In the genomic region with DNA sequence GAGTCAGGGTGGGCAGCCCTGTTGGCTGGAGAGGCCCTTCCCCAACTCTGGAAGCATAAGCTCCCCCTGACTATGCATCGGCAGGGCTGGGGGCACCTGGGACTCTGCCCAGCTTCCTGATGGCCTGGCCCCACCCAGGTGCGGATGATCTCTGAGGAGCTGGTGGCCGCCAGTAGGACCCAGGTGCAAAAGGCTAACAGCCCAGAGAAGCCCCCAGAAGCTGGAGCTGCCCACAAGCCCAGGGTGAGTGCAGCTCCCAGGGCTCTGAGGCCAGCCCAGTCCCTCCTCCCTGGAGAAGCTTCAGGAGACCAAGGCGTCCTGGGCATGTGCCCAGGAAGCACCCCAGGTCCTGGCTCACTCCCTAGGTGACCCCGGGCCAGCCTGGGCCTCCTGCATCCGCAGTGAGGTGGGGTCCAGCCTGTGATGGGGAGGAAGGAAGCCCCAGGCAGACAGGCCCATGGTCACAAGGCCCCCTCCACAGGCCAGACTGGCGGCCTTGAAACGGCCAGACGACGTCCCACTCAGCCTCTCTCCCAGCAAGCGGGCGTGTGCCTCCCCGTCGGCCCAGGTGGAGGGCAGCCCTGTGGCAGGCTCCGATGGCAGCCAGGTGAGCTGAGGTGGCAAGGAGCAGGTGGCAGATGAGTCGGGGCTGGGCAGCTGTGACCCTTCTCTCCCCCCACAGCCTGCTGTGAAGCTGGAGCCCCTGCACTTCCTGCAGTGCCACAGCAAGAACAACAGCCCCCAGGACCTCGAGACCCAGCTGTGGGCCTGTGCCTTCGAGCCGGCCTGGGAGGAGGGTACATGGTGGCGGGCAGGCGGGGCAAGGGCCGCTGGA, we compare ENCODE assay signal across 1 cellular context.
TF ChIP-seq lines count a peak whose summit lies in the region.

No MANE protein-coding gene starts in this region.

TF ChIP-seq in HepG2, 621 proteins besides CTCF, POLR2A, EP300 and RAD21:
- TF ChIP-seq DNMT3B (CRISPR knock-in tag; conservative IDR thresholded peaks at IDR 0.05) (no peak), FOXK2 (IDR thresholded peaks at IDR 0.05) (no peak), AGO2 (optimal IDR thresholded peaks at IDR 0.05; ENCODE audit: low read depth, low read length) (peak; percentile 34), PAF1 (CRISPR knock-in tag; IDR thresholded peaks at IDR 0.05) (no peak), CBX5 (CRISPR knock-in tag; IDR thresholded peaks at IDR 0.05; ENCODE audit: borderline replicate concordance) (no peak)
- TF ChIP-seq, protein P1, sequence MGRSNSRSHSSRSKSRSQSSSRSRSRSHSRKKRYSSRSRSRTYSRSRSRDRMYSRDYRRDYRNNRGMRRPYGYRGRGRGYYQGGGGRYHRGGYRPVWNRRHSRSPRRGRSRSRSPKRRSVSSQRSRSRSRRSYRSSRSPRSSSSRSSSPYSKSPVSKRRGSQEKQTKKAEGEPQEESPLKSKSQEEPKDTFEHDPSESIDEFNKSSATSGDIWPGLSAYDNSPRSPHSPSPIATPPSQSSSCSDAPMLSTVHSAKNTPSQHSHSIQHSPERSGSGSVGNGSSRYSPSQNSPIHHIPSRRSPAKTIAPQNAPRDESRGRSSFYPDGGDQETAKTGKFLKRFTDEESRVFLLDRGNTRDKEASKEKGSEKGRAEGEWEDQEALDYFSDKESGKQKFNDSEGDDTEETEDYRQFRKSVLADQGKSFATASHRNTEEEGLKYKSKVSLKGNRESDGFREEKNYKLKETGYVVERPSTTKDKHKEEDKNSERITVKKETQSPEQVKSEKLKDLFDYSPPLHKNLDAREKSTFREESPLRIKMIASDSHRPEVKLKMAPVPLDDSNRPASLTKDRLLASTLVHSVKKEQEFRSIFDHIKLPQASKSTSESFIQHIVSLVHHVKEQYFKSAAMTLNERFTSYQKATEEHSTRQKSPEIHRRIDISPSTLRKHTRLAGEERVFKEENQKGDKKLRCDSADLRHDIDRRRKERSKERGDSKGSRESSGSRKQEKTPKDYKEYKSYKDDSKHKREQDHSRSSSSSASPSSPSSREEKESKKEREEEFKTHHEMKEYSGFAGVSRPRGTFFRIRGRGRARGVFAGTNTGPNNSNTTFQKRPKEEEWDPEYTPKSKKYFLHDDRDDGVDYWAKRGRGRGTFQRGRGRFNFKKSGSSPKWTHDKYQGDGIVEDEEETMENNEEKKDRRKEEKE (IDR thresholded peaks at IDR 0.05), result no peak
